Comparison of ENCODE assay signal across 12 cellular contexts in genomic region chr10:93287775-93288174, GRCh38.
"Had no signal": no experiment of that assay in that cellular context is flagged by ENCODE, and none has a peak within 500 bp of the region (broad histone marks: within the 10 kb centered on the region; RNA-seq: fewer than 3 reads in every experiment).

No MANE protein-coding gene starts in this region.

- FAIRE-seq: TTC549 had no signal

- H3K4me3 Mint-ChIP-seq: naive thymus-derived CD4-positive, alpha-beta T cell; T-helper 17 cell had no signal

- H3K27me3 ChIP-seq: suprapubic skin had no signal

- H3K4me1 ChIP-seq: suprapubic skin had no signal

- ATAC-seq: activated naive CD4-positive, alpha-beta T cell treated with anti-CD3 and anti-CD28 coated beads, Interleukin-2, amount 50 U/mL, for 72 hours; naive thymus-derived CD4-positive, alpha-beta T cell; stimulated activated naive CD8-positive, alpha-beta T cell treated with anti-CD3 and anti-CD28 coated beads, Interleukin-15, Interleukin-2, amounts not matched to agents 100 U/mL and 50 U/mL, for 24 hours; T-helper 17 cell had no signal

- H3K36me3 Mint-ChIP-seq: activated naive CD4-positive, alpha-beta T cell treated with anti-CD3 and anti-CD28 coated beads, Interleukin-2, amount 50 U/mL, for 72 hours; naive thymus-derived CD4-positive, alpha-beta T cell had no signal

- H3K4me3 ChIP-seq: suprapubic skin had no signal

- H3K27ac ChIP-seq: suprapubic skin had no signal

- H3K36me3 ChIP-seq: suprapubic skin had no signal

- H3K9me3 Mint-ChIP-seq: activated naive CD4-positive, alpha-beta T cell treated with anti-CD3 and anti-CD28 coated beads, Interleukin-2, amount 50 U/mL, for 72 hours had no signal

- H3K9me3 ChIP-seq: suprapubic skin had no signal

- H3K27ac Mint-ChIP-seq: naive thymus-derived CD4-positive, alpha-beta T cell; T-helper 17 cell had no signal

- DNase-seq: activated T-cell treated with anti-CD3 and anti-CD28 coated beads, Interleukin-2, amount 50 U/mL, for 1 hour; amygdala; glutamatergic neuron; naive thymus-derived CD4-positive, alpha-beta T cell; nucleus accumbens; stimulated activated CD4-positive, alpha-beta T cell treated with anti-CD3 and anti-CD28 coated beads, Interleukin-4, amount 100 ng/mL, for 1 hour; stimulated activated CD8-positive, alpha-beta memory T cell treated with anti-CD3 and anti-CD28 coated beads, Interleukin-4, amount 100 ng/mL, for 48 hours; stimulated activated naive CD8-positive, alpha-beta T cell treated with anti-CD3 and anti-CD28 coated beads, Interleukin-15, Interleukin-2, amounts not matched to agents 100 U/mL and 50 U/mL, for 24 hours; T-helper 17 cell had no signal
